Comparison of ENCODE assay signal across 8 cellular contexts in genomic region chr4:2745981-2746806, GRCh38. TPM values are rescaled to one million over a fixed set of nuclear protein-coding genes. Genes with fewer than 3 reads are reported as not detected.
A peak's percentile ranks its signal among the peaks of the same experiment; 100 is the strongest.
DNase-seq lines count a peak whose midpoint lies in the region; ATAC-seq and TF ChIP-seq lines count a peak whose summit lies in the region.

No MANE protein-coding gene starts in this region.

- peak overlapping the region; percentile 88 for H3K27ac Mint-ChIP-seq in activated naive CD4-positive, alpha-beta T cell treated with anti-CD3 and anti-CD28 coated beads, Interleukin-2, amount 50 U/mL, for 24 hours
- peak overlapping the region; percentile 92 for H3K27ac Mint-ChIP-seq in stimulated activated naive B cell treated with anti-CD40 and anti-IgM and Interleukin-4, amounts not matched to agents 10 μg/mL and 1 μg/mL and 100 μg/mL, for 72 hours

- ATAC-seq in GM18511 (IDR thresholded peaks at IDR 0.05; ENCODE audit: unreplicated experiment) (peak; percentile 93), HG02885 (IDR thresholded peaks at IDR 0.05; ENCODE audit: poor library complexity, unreplicated experiment) (peak; percentile 96), left lung (peak; percentile 85)
- peak; percentile 96 to 98 for ATAC-seq in stimulated activated naive B cell treated with anti-CD40 and anti-IgM and Interleukin-4, amounts not matched to agents 10 μg/mL and 1 μg/mL and 100 μg/mL, for 72 hours (replicated peaks)

- H3K9me3 ChIP-seq in SK-N-SH (no peaks in the 10 kb centered on the region), left lung (no peaks in the 10 kb centered on the region)

- 47% methylated on average over 9 of the region's 21 CpGs for WGBS in SK-N-SH (ENCODE audit: low lambda C conversion rate)

- H3F3A ChIP-seq in SK-N-SH (replicated peaks; ENCODE audit: insufficient read depth): peaks cover 5% of the 10 kb centered on the region

- H3K9ac ChIP-seq in SK-N-SH: no peak overlapping the region

- no peaks in the 10 kb centered on the region for H3K9me2 ChIP-seq in SK-N-SH

- intact Hi-C loops in left lung (cut with DNase I): no loop called here

- peaks cover 31% of the 10 kb centered on the region for H3K79me2 ChIP-seq in SK-N-SH (ENCODE audit: insufficient read depth)

- CTCF ChIA-PET in SK-N-SH (lab: Yijun Ruan, JAX): no interaction called here

- peaks cover 0 to 10% of the 10 kb centered on the region in 2 experiments; a peak in 2 of 4 replicates for H3K4me1 ChIP-seq in SK-N-SH (ENCODE audit: control insufficient read depth in 1 of 2, insufficient read depth in 2 of 2, low read depth in 1 of 2, low read length in 1 of 2)
- H3K4me1 ChIP-seq in left lung: peaks cover 4 to 38% of the 10 kb centered on the region in 2 donors

- H3K27me3 ChIP-seq in SK-N-SH (ENCODE audit: insufficient read depth): no peaks in the 10 kb centered on the region
- H3K27me3 ChIP-seq in left lung: no peaks in the 10 kb centered on the region

- no peak for TF ChIP-seq CTCF in SK-N-SH (IDR thresholded peaks at IDR 0.05)
- TF ChIP-seq CTCF in left lung (IDR thresholded peaks at IDR 0.05): no peak

- POLR2A ChIA-PET in SK-N-SH (lab: Yijun Ruan, JAX): no interaction called here

- no peak overlapping the region for H2AFZ ChIP-seq in SK-N-SH (ENCODE audit: low read depth)

- DNase-seq in SK-N-SH (no peak), left lung (peak; percentile 75 to 86), Ammon's horn (ENCODE audit: low spot score) (no peak), NCI-H510A (lab: John Stamatoyannopoulos, UW) (no peak)
- peak; percentile 95 for DNase-seq in stimulated activated naive B cell treated with anti-CD40 and anti-IgM and Interleukin-4, amounts not matched to agents 10 μg/mL and 1 μg/mL and 100 μg/mL, for 72 hours

- TF ChIP-seq EP300 in SK-N-SH (IDR thresholded peaks at IDR 0.05; ENCODE audit: borderline replicate concordance in 1 of 2, low read depth in 1 of 2, low read length in 1 of 2): no peak

- peaks cover 45% of the 10 kb centered on the region for H3K4me1 Mint-ChIP-seq in activated naive CD4-positive, alpha-beta T cell treated with anti-CD3 and anti-CD28 coated beads, Interleukin-2, amount 50 U/mL, for 24 hours
- peaks cover 40 to 57% of the 10 kb centered on the region in 2 donors for H3K4me1 Mint-ChIP-seq in stimulated activated naive B cell treated with anti-CD40 and anti-IgM and Interleukin-4, amounts not matched to agents 10 μg/mL and 1 μg/mL and 100 μg/mL, for 72 hours

- no peaks in the 10 kb centered on the region for H3K9me3 Mint-ChIP-seq in activated naive CD4-positive, alpha-beta T cell treated with anti-CD3 and anti-CD28 coated beads, Interleukin-2, amount 50 U/mL, for 24 hours
- no peaks in the 10 kb centered on the region for H3K9me3 Mint-ChIP-seq in stimulated activated naive B cell treated with anti-CD40 and anti-IgM and Interleukin-4, amounts not matched to agents 10 μg/mL and 1 μg/mL and 100 μg/mL, for 72 hours

- H3K36me3 Mint-ChIP-seq in activated naive CD4-positive, alpha-beta T cell treated with anti-CD3 and anti-CD28 coated beads, Interleukin-2, amount 50 U/mL, for 24 hours: peaks cover 21% of the 10 kb centered on the region
- peaks cover 55 to 56% of the 10 kb centered on the region in 2 donors for H3K36me3 Mint-ChIP-seq in stimulated activated naive B cell treated with anti-CD40 and anti-IgM and Interleukin-4, amounts not matched to agents 10 μg/mL and 1 μg/mL and 100 μg/mL, for 72 hours

- H3K4me2 ChIP-seq in SK-N-SH: peak overlapping the region; percentile 44; the same call in 1 of the 2 replicates

- no peaks in the 10 kb centered on the region for H3K27me3 Mint-ChIP-seq in activated naive CD4-positive, alpha-beta T cell treated with anti-CD3 and anti-CD28 coated beads, Interleukin-2, amount 50 U/mL, for 24 hours
- no peaks in the 10 kb centered on the region for H3K27me3 Mint-ChIP-seq in stimulated activated naive B cell treated with anti-CD40 and anti-IgM and Interleukin-4, amounts not matched to agents 10 μg/mL and 1 μg/mL and 100 μg/mL, for 72 hours

- peaks cover 3 to 54% of the 10 kb centered on the region in 2 experiments for H3K36me3 ChIP-seq in SK-N-SH (replicated peaks in 1 of 2; ENCODE audit: control insufficient read depth in 1 of 2, insufficient read depth in 2 of 2, low read length in 1 of 2)
- H3K36me3 ChIP-seq in left lung: peaks cover 0 to 73% of the 10 kb centered on the region in 2 donors

- H3K4me3 ChIP-seq in SK-N-SH (ENCODE audit: low read depth in 2 of 2, low read length in 1 of 2) (no peak overlapping the region), left lung (no peak overlapping the region)

- no peak for TF ChIP-seq RAD21 in SK-N-SH (IDR thresholded peaks at IDR 0.05; ENCODE audit: low read length)

- peak overlapping the region; percentile 78 for H3K4me3 Mint-ChIP-seq in activated naive CD4-positive, alpha-beta T cell treated with anti-CD3 and anti-CD28 coated beads, Interleukin-2, amount 50 U/mL, for 24 hours
- peak overlapping the region; percentile 67 to 73 for H3K4me3 Mint-ChIP-seq in stimulated activated naive B cell treated with anti-CD40 and anti-IgM and Interleukin-4, amounts not matched to agents 10 μg/mL and 1 μg/mL and 100 μg/mL, for 72 hours

- 0 out of 2 replicates have a peak, but pooled peaks cover 6% of the 10 kb centered on the region for H4K20me1 ChIP-seq in SK-N-SH (ENCODE audit: insufficient read depth)

- peak overlapping the region in 1 of 2 experiments; percentile 28; a peak in 1 of 4 replicates for H3K27ac ChIP-seq in SK-N-SH (ENCODE audit: low read depth in 2 of 2, low read length in 1 of 2)
- H3K27ac ChIP-seq in left lung: peak overlapping the region; percentile 30 to 76

TF ChIP-seq in SK-N-SH, 30 proteins besides CTCF, POLR2A, EP300 and RAD21 (continues in another document):
- TF ChIP-seq, protein P1, sequence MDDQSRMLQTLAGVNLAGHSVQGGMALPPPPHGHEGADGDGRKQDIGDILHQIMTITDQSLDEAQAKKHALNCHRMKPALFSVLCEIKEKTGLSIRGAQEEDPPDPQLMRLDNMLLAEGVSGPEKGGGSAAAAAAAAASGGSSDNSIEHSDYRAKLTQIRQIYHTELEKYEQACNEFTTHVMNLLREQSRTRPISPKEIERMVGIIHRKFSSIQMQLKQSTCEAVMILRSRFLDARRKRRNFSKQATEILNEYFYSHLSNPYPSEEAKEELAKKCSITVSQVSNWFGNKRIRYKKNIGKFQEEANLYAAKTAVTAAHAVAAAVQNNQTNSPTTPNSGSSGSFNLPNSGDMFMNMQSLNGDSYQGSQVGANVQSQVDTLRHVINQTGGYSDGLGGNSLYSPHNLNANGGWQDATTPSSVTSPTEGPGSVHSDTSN (IDR thresholded peaks at IDR 0.05): no peak
- TF ChIP-seq YY1 (IDR thresholded peaks at IDR 0.05; ENCODE audit: low read depth) (no peak), MEF2A (IDR thresholded peaks at IDR 0.05; ENCODE audit: borderline replicate concordance, low read depth) (no peak), NFIC (IDR thresholded peaks at IDR 0.05; ENCODE audit: borderline replicate concordance) (no peak), NRF1 (IDR thresholded peaks at IDR 0.05; ENCODE audit: low read depth, low read length) (no peak), TEAD4 (IDR thresholded peaks at IDR 0.05; ENCODE audit: borderline replicate concordance, insufficient read depth) (no peak), FOXJ3 (CRISPR knock-in tag; IDR thresholded peaks at IDR 0.05) (no peak), RXRA (IDR thresholded peaks at IDR 0.05; ENCODE audit: borderline replicate concordance, low read depth) (no peak), FOXM1 (IDR thresholded peaks at IDR 0.05; ENCODE audit: low read depth) (no peak), RCOR1 (IDR thresholded peaks at IDR 0.05; ENCODE audit: low read length) (no peak), ELF1 (IDR thresholded peaks at IDR 0.05) (no peak), GABPA (IDR thresholded peaks at IDR 0.05; ENCODE audit: low read depth) (no peak), USF1 (IDR thresholded peaks at IDR 0.05; ENCODE audit: borderline replicate concordance, low read depth) (no peak), REST (IDR thresholded peaks at IDR 0.05; ENCODE audit: low read depth, low read length) (no peak)

RNA-seq across cellular contexts. Expression of gene TNIP2, which starts 9.9 kb away (rescaled TPM):
- polyA plus RNA-seq in SK-N-SH (2012; rRNA removed): 68.2 and 78.9 TPM in 2 replicates
- 47.4 and 57.1 TPM in 2 replicates for polyA plus RNA-seq in SK-N-SH (2012; cell fraction: cytosol; rRNA removed)
- 175 and 261 TPM in 2 replicates for polyA plus RNA-seq in SK-N-SH (2012; cell fraction: nucleus; rRNA removed)
- 10 to 100 TPM; 32.9 to 46.5 TPM for total RNA-seq in left lung

RNA-seq across cellular contexts. Expression of gene SH3BP2, which starts 46.7 kb away (rescaled TPM):
- 25.2 and 26.8 TPM in 2 replicates for polyA plus RNA-seq in SK-N-SH (2012; rRNA removed)
- 5.6 and 8.5 TPM in 2 replicates for polyA plus RNA-seq in SK-N-SH (2012; cell fraction: cytosol; rRNA removed)
- 132 and 143 TPM in 2 replicates for polyA plus RNA-seq in SK-N-SH (2012; cell fraction: nucleus; rRNA removed)
- 100 to 1,000 TPM in 1 of 2 donors, 10 to 100 TPM in 1; 58.2 to 113 TPM for total RNA-seq in left lung

Comparison
In these comparisons a context has a peak if more than half of its experiments do, and no peak if none do; other contexts are left out.
1. DNase-seq: peak in left lung (2 of 2) and stimulated activated naive B cell treated with anti-CD40 and anti-IgM and Interleukin-4, amounts not matched to agents 10 μg/mL and 1 μg/mL and 100 μg/mL, for 72 hours (single experiment); none in SK-N-SH (single experiment), Ammon's horn (single experiment) and NCI-H510A (single experiment).
2. Peak in every context shown above with its lines, with median percentiles within 50 percentile points of each other: ATAC-seq.